In genomic region chr9:106602354-106602753, GRCh38 we compare ENCODE assay signal across 14 cellular contexts.
DNase-seq lines count a peak whose midpoint lies in the region; ATAC-seq and TF ChIP-seq lines count a peak whose summit lies in the region.
"Had no signal": no experiment of that assay in that cellular context is flagged by ENCODE, and none has a peak within 500 bp of the region (broad histone marks: within the 10 kb centered on the region; RNA-seq: fewer than 3 reads in every experiment).

No MANE protein-coding gene starts in this region.

- H3K9me3 ChIP-seq in OCI-LY3 (ENCODE audit: insufficient read depth, low read length), result no peaks in the 10 kb centered on the region
- H3K9me3 ChIP-seq: A549, BE2C had no signal

- peaks cover 8% of the 10 kb centered on the region for H3K4me1 Mint-ChIP-seq in type B pancreatic cell (ENCODE audit: unreplicated experiment)
- H3K4me1 Mint-ChIP-seq: CD4-positive, alpha-beta memory T cell had no signal

- no peaks in the 10 kb centered on the region for H4K20me1 ChIP-seq in OCI-LY3 (ENCODE audit: insufficient read depth, low read length)

- H3K36me3 ChIP-seq in OCI-LY3 (replicated peaks; ENCODE audit: low read depth, low read length), result no peaks in the 10 kb centered on the region
- H3K36me3 ChIP-seq: BE2C had no signal

- peaks cover 35% of the 10 kb centered on the region for H3K27me3 ChIP-seq in OCI-LY3 (ENCODE audit: low read depth, low read length)
- H3K27me3 ChIP-seq: BE2C had no signal

- H3K4me3 ChIP-seq in OCI-LY3 (ENCODE audit: low read length) (no peak overlapping the region), epithelial cell of esophagus (ENCODE audit: low read length) (no peak overlapping the region)
- H3K4me3 ChIP-seq: A549, GM12878 had no signal

- DNase-seq in epithelial cell of esophagus (ENCODE audit: low read depth) (peak; percentile 22), left kidney (ENCODE audit: low read depth, low spot score) (peak; percentile 63), type B pancreatic cell (ENCODE audit: extremely low spot score, unreplicated experiment) (no peak), posterior vena cava (ENCODE audit: low spot score) (no peak), HCEC 1CT (no peak)
- DNase-seq: BE2C; CD4-positive, alpha-beta memory T cell; DMS79 had no signal

- H3K36me3 Mint-ChIP-seq in type B pancreatic cell, result no peaks in the 10 kb centered on the region
- H3K36me3 Mint-ChIP-seq: CD4-positive, alpha-beta memory T cell had no signal

- H3K4me2 ChIP-seq in OCI-LY3 (ENCODE audit: low read length), result peak overlapping the region; percentile 37
- H3K4me2 ChIP-seq: A549 had no signal

- no peak overlapping the region for H2AFZ ChIP-seq in OCI-LY3 (ENCODE audit: low read depth, low read length)

- peaks cover 31% of the 10 kb centered on the region for H3K4me1 ChIP-seq in OCI-LY3 (ENCODE audit: low read length)
- H3K4me1 ChIP-seq: A549, BE2C had no signal

- peaks cover 7% of the 10 kb centered on the region for H3K9me3 Mint-ChIP-seq in type B pancreatic cell

- no peaks in the 10 kb centered on the region for H3K79me2 ChIP-seq in OCI-LY3 (ENCODE audit: low read length)

- TF ChIP-seq CTCF in OCI-LY3 (IDR thresholded peaks at IDR 0.05; ENCODE audit: low read depth, low read length) (no peak), epithelial cell of esophagus (IDR thresholded peaks at IDR 0.05; ENCODE audit: insufficient read depth, low read depth, low read length, missing control alignments) (no peak), type B pancreatic cell (conservative IDR thresholded peaks at IDR 0.05) (no peak)

- no peak overlapping the region for H3K9ac ChIP-seq in OCI-LY3 (ENCODE audit: low read length)

- H3K4me3 Mint-ChIP-seq in type B pancreatic cell, result peak overlapping the region; percentile 35
- H3K4me3 Mint-ChIP-seq: CD4-positive, alpha-beta memory T cell had no signal

- intact Hi-C loops in posterior vena cava (cut with DNase I), result no loop called here

- peak overlapping the region; percentile 86 for H3K27ac Mint-ChIP-seq in type B pancreatic cell
- H3K27ac Mint-ChIP-seq: CD4-positive, alpha-beta memory T cell had no signal

- no peaks in the 10 kb centered on the region for H3K27me3 Mint-ChIP-seq in type B pancreatic cell
- H3K27me3 Mint-ChIP-seq: CD4-positive, alpha-beta memory T cell had no signal

- no peak overlapping the region for H3K27ac ChIP-seq in OCI-LY3 (ENCODE audit: low read length)
- H3K27ac ChIP-seq: A549, C4-2B, HL-60 had no signal

- ATAC-seq in GM21529 (IDR thresholded peaks at IDR 0.05; ENCODE audit: unreplicated experiment), result no peak
- ATAC-seq: A549, GM12878 had no signal

Comparison
In these comparisons a context has a peak if more than half of its experiments do, and no peak if none do; other contexts are left out.
1. DNase-seq: peak in epithelial cell of esophagus (single experiment) and left kidney (single experiment); none in type B pancreatic cell (single experiment), posterior vena cava (single experiment) and HCEC 1CT (single experiment).